In the genomic region with DNA sequence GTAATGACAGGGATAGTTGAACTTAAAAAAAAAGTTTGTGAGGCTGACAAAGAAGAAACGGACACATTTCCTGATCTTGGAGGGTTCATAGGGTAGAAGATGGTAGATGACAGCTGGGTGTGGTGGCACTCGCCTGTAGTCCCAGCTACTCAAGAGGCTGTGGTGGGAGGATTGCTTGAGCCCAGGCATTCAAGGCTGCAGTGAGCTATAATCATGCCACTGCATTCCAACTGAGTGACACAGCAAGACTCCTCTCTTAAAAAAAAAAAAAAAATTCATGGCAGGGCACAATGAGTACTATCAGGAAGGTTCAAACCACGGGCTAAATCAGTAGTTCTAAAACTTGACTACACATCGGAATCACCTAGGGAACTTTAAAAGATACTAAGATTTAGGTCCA, we compare ENCODE assay signal across 8 cellular contexts. TPM values are rescaled to one million over a fixed set of nuclear protein-coding genes. Genes with fewer than 3 reads are reported as not detected.
A peak's percentile ranks its signal among the peaks of the same experiment; 100 is the strongest.
DNase-seq lines count a peak whose midpoint lies in the region; ATAC-seq and TF ChIP-seq lines count a peak whose summit lies in the region.

No MANE protein-coding gene starts in this region.

- peaks cover 61% of the 10 kb centered on the region for H3K4me1 ChIP-seq in BLaER1
- peaks cover 0 to 43% (median 15%) of the 10 kb centered on the region in 4 donors for H3K4me1 ChIP-seq in right lobe of liver
- H3K4me1 ChIP-seq in urinary bladder (ENCODE audit: insufficient read depth) = no peaks in the 10 kb centered on the region

- H3K4me3 ChIP-seq in BLaER1 = peak overlapping the region; percentile 86
- peak overlapping the region; percentile 76 for H3K4me3 ChIP-seq in brain microvascular endothelial cell (ENCODE audit: low read depth, low read length)
- H3K4me3 ChIP-seq in right lobe of liver = peak overlapping the region; percentile 70 to 77 (median 77)
- peak overlapping the region; percentile 64 for H3K4me3 ChIP-seq in urinary bladder (ENCODE audit: low read depth, low read length)

- H3K9me3 ChIP-seq in BLaER1 (peaks cover under 1% of the 10 kb centered on the region; the same call in 1 of the 2 replicates), right lobe of liver (no peaks in the 10 kb centered on the region)

- 17% methylated on average over 4 of the region's 4 CpGs for WGBS in right lobe of liver (ENCODE audit: insufficient coverage, low coverage, low lambda C conversion rate, missing lambda C conversion rate)
- 49% methylated on average over 4 of the region's 4 CpGs for WGBS in urinary bladder

- H3K9ac ChIP-seq in BLaER1 = peak overlapping the region; percentile 85

- no peaks in the 10 kb centered on the region for H3K27me3 ChIP-seq in BLaER1
- H3K27me3 ChIP-seq in brain microvascular endothelial cell (replicated peaks) = no peaks in the 10 kb centered on the region
- H3K27me3 ChIP-seq in right lobe of liver = no peaks in the 10 kb centered on the region

- H3K36me3 ChIP-seq in BLaER1 (peaks cover 8% of the 10 kb centered on the region; the same call in 1 of the 2 replicates), brain microvascular endothelial cell (replicated peaks) (no peaks in the 10 kb centered on the region), right lobe of liver (no peaks in the 10 kb centered on the region), urinary bladder (ENCODE audit: insufficient read depth) (no peaks in the 10 kb centered on the region)

- H3K27ac ChIP-seq in BLaER1 = peak overlapping the region; percentile 79
- peak overlapping the region; percentile 73 for H3K27ac ChIP-seq in brain microvascular endothelial cell
- H3K27ac ChIP-seq in right lobe of liver = peak overlapping the region; percentile 94 to 100 (median 98)
- no peak overlapping the region for H3K27ac ChIP-seq in urinary bladder (ENCODE audit: low read depth)

- H4K20me1 ChIP-seq in BLaER1 = peaks cover 48% of the 10 kb centered on the region

- no peak for TF ChIP-seq CTCF in brain microvascular endothelial cell (IDR thresholded peaks at IDR 0.05; ENCODE audit: low read depth, low read length, missing control alignments)
- TF ChIP-seq CTCF in right lobe of liver (IDR thresholded peaks at IDR 0.05) = no peak

- ATAC-seq in right lobe of liver (peak in 1 of 4 donors; percentile 2), GM19463 (IDR thresholded peaks at IDR 0.05; ENCODE audit: unreplicated experiment) (no peak)

- peak overlapping the region; percentile 100 for H3K4me2 ChIP-seq in BLaER1

- TF ChIP-seq POLR2A in right lobe of liver (IDR thresholded peaks at IDR 0.05) = peak; percentile 45

- in situ Hi-C loops in brain microvascular endothelial cell (cut with HindIII; ENCODE audit: low pct_ligation_motif_present, low sequenced_read_pairs) = no loop called here

- intact Hi-C loops in right lobe of liver (cut with DNase I) = no loop called here

- peak; percentile 72 for DNase-seq in LoVo (ENCODE audit: low spot score)
- DNase-seq in brain microvascular endothelial cell = peak; percentile 90
- no peak for DNase-seq in right lobe of liver
- no peak for DNase-seq in NCI-H446 treated with DMSO at 0.1 percent for 48 hours (lab: John Stamatoyannopoulos, UW)
- DNase-seq in NCI-H2227 treated with DMSO at 0.1 percent for 48 hours (lab: John Stamatoyannopoulos, UW) = no peak

RNA-seq across cellular contexts. Expression of gene MICA, which starts 2.0 kb away (rescaled TPM):
- total RNA-seq in right lobe of liver = 10 to 100 TPM in 1 of 6 experiments, 1 to 10 TPM in 5; 2.5 to 10.9 (median 6.1) TPM
- 6.7 TPM for total RNA-seq in urinary bladder
- 23.8 TPM for polyA plus RNA-seq in urinary bladder

RNA-seq across cellular contexts. Expression of gene HLA-B, which starts 44.4 kb away (rescaled TPM):
- total RNA-seq in right lobe of liver (1,000 to 10,000 TPM in 1 of 6 experiments, 100 to 1,000 TPM in 5; 232 to 1,122 (median 585) TPM), urinary bladder (234 TPM)
- 1,074 TPM for polyA plus RNA-seq in urinary bladder

Comparison
In these comparisons a context has a peak if more than half of its experiments do, and no peak if none do; other contexts are left out.
1. DNase-seq: peak in LoVo (single experiment) and brain microvascular endothelial cell (single experiment); none in right lobe of liver (0 of 3), NCI-H446 treated with DMSO at 0.1 percent for 48 hours (single experiment) and NCI-H2227 treated with DMSO at 0.1 percent for 48 hours (single experiment).
2. Peak in every context shown above with its lines, with median percentiles within 50 percentile points of each other: H3K4me3 ChIP-seq.